In the genomic region with DNA sequence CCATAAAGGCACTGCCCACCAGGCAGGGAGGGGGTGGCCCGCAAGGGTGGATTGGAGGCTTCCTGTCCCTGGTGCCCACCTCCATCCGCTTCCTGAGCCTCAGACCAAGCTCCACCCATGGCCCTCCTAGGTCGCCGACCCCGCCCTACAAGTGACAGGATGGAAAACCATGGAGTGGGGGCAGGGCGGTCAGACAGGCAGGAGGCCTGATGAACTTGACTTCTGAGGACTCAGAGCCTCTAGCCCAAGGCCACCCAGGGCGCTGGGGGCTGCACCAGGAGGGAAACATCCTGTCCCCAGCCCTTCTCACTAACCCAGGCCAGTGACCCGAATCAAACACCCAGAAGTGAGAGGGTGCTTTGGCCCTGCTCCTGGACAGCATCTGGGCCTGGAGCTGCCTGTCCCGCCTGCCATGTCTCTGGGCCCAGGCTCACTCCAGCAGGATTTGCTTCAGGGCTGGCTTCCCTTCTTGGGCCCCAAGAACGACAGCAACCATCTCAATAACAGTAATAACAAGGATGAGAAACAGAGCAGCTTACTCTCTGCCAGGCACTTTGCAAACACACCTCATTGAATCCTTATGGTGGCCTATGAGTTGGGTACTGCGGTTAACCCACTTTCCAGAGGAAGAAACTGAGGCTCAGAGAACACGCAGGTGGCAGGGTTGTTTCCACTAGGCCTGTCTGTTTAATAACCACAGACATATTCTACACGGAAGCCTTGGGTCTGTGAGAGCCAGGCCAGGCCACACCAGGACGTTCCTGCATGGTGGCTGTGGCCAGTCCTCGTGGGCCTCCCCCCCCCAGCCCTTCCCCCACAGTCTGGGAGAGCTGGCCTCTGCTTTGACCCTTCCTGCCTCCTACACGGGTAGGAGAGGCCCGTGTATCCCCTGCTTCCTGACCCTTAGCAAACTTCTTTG, we compare ENCODE assay signal across 1 cellular context.
TF ChIP-seq lines count a peak whose summit lies in the region.

No MANE protein-coding gene starts in this region.

TF ChIP-seq in HepG2, 621 proteins besides CTCF, POLR2A, EP300 and RAD21 (continued from another document and continues in another):
- TF ChIP-seq, protein P1, sequence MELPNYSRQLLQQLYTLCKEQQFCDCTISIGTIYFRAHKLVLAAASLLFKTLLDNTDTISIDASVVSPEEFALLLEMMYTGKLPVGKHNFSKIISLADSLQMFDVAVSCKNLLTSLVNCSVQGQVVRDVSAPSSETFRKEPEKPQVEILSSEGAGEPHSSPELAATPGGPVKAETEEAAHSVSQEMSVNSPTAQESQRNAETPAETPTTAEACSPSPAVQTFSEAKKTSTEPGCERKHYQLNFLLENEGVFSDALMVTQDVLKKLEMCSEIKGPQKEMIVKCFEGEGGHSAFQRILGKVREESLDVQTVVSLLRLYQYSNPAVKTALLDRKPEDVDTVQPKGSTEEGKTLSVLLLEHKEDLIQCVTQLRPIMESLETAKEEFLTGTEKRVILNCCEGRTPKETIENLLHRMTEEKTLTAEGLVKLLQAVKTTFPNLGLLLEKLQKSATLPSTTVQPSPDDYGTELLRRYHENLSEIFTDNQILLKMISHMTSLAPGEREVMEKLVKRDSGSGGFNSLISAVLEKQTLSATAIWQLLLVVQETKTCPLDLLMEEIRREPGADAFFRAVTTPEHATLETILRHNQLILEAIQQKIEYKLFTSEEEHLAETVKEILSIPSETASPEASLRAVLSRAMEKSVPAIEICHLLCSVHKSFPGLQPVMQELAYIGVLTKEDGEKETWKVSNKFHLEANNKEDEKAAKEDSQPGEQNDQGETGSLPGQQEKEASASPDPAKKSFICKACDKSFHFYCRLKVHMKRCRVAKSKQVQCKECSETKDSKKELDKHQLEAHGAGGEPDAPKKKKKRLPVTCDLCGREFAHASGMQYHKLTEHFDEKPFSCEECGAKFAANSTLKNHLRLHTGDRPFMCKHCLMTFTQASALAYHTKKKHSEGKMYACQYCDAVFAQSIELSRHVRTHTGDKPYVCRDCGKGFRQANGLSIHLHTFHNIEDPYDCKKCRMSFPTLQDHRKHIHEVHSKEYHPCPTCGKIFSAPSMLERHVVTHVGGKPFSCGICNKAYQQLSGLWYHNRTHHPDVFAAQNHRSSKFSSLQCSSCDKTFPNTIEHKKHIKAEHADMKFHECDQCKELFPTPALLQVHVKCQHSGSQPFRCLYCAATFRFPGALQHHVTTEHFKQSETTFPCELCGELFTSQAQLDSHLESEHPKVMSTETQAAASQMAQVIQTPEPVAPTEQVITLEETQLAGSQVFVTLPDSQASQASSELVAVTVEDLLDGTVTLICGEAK (IDR thresholded peaks at IDR 0.05), result no peak
- TF ChIP-seq, protein P1 (CRISPR knock-in tag; IDR thresholded peaks at IDR 0.05), result no peak
- TF ChIP-seq KAT7 (CRISPR knock-in tag; IDR thresholded peaks at IDR 0.05; ENCODE audit: borderline replicate concordance), result 0 out of 2 replicates have a peak, but pooled peaks have one; percentile 32
- TF ChIP-seq KAT8 (CRISPR knock-in tag; IDR thresholded peaks at IDR 0.05), result peak; percentile 79
- TF ChIP-seq ZNF550 (CRISPR knock-in tag; IDR thresholded peaks at IDR 0.05; ENCODE audit: borderline replicate concordance), result no peak
- TF ChIP-seq NKX3-1 (CRISPR knock-in tag; IDR thresholded peaks at IDR 0.05), result 0 out of 2 replicates have a peak, but pooled peaks have one; percentile 40
- peak; percentile 66 for TF ChIP-seq NRL (CRISPR knock-in tag; IDR thresholded peaks at IDR 0.05; ENCODE audit: borderline replicate concordance)
- TF ChIP-seq ZNF652 (CRISPR knock-in tag; IDR thresholded peaks at IDR 0.05; ENCODE audit: borderline replicate concordance, low read depth), result peak; percentile 31; the same call in 1 of the 2 replicates
- TF ChIP-seq FOXA1 (IDR thresholded peaks at IDR 0.05), result no peak
- TF ChIP-seq FOXA1 (CRISPR knock-in tag; IDR thresholded peaks at IDR 0.05), result peak; percentile 50
- TF ChIP-seq ZNF264 (CRISPR knock-in tag; IDR thresholded peaks at IDR 0.05), result peak; percentile 28; the same call in 1 of the 2 replicates
- peak; percentile 25; the same call in 1 of the 2 replicates for TF ChIP-seq GFI1 (CRISPR knock-in tag; IDR thresholded peaks at IDR 0.05; ENCODE audit: borderline replicate concordance)
- no peak for TF ChIP-seq ZBTB20 (CRISPR knock-in tag; IDR thresholded peaks at IDR 0.05; ENCODE audit: borderline replicate concordance, low read depth)
- peak; percentile 92 for TF ChIP-seq ETV5 (CRISPR knock-in tag; IDR thresholded peaks at IDR 0.05; ENCODE audit: borderline replicate concordance)
- TF ChIP-seq ZNF292 (CRISPR knock-in tag; IDR thresholded peaks at IDR 0.05; ENCODE audit: borderline replicate concordance, low read depth), result peak; percentile 77
- TF ChIP-seq, protein P2, sequence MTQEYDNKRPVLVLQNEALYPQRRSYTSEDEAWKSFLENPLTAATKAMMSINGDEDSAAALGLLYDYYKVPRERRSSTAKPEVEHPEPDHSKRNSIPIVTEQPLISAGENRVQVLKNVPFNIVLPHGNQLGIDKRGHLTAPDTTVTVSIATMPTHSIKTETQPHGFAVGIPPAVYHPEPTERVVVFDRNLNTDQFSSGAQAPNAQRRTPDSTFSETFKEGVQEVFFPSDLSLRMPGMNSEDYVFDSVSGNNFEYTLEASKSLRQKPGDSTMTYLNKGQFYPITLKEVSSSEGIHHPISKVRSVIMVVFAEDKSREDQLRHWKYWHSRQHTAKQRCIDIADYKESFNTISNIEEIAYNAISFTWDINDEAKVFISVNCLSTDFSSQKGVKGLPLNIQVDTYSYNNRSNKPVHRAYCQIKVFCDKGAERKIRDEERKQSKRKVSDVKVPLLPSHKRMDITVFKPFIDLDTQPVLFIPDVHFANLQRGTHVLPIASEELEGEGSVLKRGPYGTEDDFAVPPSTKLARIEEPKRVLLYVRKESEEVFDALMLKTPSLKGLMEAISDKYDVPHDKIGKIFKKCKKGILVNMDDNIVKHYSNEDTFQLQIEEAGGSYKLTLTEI (CRISPR knock-in tag; conservative IDR thresholded peaks at IDR 0.05), result no peak
- TF ChIP-seq ZNF382 (CRISPR knock-in tag; IDR thresholded peaks at IDR 0.05; ENCODE audit: borderline replicate concordance), result no peak
- TF ChIP-seq, protein P3, sequence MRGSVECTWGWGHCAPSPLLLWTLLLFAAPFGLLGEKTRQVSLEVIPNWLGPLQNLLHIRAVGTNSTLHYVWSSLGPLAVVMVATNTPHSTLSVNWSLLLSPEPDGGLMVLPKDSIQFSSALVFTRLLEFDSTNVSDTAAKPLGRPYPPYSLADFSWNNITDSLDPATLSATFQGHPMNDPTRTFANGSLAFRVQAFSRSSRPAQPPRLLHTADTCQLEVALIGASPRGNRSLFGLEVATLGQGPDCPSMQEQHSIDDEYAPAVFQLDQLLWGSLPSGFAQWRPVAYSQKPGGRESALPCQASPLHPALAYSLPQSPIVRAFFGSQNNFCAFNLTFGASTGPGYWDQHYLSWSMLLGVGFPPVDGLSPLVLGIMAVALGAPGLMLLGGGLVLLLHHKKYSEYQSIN (CRISPR knock-in tag; IDR thresholded peaks at IDR 0.05; ENCODE audit: borderline replicate concordance), result no peak
- TF ChIP-seq, protein P4, sequence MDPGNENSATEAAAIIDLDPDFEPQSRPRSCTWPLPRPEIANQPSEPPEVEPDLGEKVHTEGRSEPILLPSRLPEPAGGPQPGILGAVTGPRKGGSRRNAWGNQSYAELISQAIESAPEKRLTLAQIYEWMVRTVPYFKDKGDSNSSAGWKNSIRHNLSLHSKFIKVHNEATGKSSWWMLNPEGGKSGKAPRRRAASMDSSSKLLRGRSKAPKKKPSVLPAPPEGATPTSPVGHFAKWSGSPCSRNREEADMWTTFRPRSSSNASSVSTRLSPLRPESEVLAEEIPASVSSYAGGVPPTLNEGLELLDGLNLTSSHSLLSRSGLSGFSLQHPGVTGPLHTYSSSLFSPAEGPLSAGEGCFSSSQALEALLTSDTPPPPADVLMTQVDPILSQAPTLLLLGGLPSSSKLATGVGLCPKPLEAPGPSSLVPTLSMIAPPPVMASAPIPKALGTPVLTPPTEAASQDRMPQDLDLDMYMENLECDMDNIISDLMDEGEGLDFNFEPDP (CRISPR knock-in tag; conservative IDR thresholded peaks at IDR 0.05), result 0 out of 2 replicates have a peak, but pooled peaks have one; percentile 72
- peak; percentile 40; the same call in 1 of the 2 replicates for TF ChIP-seq AHR (CRISPR knock-in tag; IDR thresholded peaks at IDR 0.05)
- no peak for TF ChIP-seq ZBTB1 (CRISPR knock-in tag; IDR thresholded peaks at IDR 0.05; ENCODE audit: borderline replicate concordance)
- TF ChIP-seq GABPB1 (CRISPR knock-in tag; IDR thresholded peaks at IDR 0.05), result peak; percentile 66
- no peak for TF ChIP-seq TAF15 (IDR thresholded peaks at IDR 0.05; ENCODE audit: low read depth, low read length, poor library complexity, severe bottlenecking)
- TF ChIP-seq, protein P5, sequence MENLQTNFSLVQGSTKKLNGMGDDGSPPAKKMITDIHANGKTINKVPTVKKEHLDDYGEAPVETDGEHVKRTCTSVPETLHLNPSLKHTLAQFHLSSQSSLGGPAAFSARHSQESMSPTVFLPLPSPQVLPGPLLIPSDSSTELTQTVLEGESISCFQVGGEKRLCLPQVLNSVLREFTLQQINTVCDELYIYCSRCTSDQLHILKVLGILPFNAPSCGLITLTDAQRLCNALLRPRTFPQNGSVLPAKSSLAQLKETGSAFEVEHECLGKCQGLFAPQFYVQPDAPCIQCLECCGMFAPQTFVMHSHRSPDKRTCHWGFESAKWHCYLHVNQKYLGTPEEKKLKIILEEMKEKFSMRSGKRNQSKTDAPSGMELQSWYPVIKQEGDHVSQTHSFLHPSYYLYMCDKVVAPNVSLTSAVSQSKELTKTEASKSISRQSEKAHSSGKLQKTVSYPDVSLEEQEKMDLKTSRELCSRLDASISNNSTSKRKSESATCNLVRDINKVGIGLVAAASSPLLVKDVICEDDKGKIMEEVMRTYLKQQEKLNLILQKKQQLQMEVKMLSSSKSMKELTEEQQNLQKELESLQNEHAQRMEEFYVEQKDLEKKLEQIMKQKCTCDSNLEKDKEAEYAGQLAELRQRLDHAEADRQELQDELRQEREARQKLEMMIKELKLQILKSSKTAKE (CRISPR knock-in tag; IDR thresholded peaks at IDR 0.05; ENCODE audit: borderline replicate concordance), result peak; percentile 99
- TF ChIP-seq, protein P6, sequence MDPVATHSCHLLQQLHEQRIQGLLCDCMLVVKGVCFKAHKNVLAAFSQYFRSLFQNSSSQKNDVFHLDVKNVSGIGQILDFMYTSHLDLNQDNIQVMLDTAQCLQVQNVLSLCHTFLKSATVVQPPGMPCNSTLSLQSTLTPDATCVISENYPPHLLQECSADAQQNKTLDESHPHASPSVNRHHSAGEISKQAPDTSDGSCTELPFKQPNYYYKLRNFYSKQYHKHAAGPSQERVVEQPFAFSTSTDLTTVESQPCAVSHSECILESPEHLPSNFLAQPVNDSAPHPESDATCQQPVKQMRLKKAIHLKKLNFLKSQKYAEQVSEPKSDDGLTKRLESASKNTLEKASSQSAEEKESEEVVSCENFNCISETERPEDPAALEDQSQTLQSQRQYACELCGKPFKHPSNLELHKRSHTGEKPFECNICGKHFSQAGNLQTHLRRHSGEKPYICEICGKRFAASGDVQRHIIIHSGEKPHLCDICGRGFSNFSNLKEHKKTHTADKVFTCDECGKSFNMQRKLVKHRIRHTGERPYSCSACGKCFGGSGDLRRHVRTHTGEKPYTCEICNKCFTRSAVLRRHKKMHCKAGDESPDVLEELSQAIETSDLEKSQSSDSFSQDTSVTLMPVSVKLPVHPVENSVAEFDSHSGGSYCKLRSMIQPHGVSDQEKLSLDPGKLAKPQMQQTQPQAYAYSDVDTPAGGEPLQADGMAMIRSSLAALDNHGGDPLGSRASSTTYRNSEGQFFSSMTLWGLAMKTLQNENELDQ (CRISPR knock-in tag; IDR thresholded peaks at IDR 0.05; ENCODE audit: borderline replicate concordance), result no peak
- no peak for TF ChIP-seq CHCHD3 (CRISPR knock-in tag; IDR thresholded peaks at IDR 0.05)
- no peak for TF ChIP-seq ZFYVE20 (CRISPR knock-in tag; IDR thresholded peaks at IDR 0.05; ENCODE audit: borderline replicate concordance, low read depth)
- TF ChIP-seq PHF8 (CRISPR knock-in tag; IDR thresholded peaks at IDR 0.05), result peak; percentile 42; the same call in 1 of the 2 replicates
- TF ChIP-seq, protein P7, sequence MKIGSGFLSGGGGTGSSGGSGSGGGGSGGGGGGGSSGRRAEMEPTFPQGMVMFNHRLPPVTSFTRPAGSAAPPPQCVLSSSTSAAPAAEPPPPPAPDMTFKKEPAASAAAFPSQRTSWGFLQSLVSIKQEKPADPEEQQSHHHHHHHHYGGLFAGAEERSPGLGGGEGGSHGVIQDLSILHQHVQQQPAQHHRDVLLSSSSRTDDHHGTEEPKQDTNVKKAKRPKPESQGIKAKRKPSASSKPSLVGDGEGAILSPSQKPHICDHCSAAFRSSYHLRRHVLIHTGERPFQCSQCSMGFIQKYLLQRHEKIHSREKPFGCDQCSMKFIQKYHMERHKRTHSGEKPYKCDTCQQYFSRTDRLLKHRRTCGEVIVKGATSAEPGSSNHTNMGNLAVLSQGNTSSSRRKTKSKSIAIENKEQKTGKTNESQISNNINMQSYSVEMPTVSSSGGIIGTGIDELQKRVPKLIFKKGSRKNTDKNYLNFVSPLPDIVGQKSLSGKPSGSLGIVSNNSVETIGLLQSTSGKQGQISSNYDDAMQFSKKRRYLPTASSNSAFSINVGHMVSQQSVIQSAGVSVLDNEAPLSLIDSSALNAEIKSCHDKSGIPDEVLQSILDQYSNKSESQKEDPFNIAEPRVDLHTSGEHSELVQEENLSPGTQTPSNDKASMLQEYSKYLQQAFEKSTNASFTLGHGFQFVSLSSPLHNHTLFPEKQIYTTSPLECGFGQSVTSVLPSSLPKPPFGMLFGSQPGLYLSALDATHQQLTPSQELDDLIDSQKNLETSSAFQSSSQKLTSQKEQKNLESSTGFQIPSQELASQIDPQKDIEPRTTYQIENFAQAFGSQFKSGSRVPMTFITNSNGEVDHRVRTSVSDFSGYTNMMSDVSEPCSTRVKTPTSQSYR (CRISPR knock-in tag; IDR thresholded peaks at IDR 0.05; ENCODE audit: borderline replicate concordance), result peak; percentile 100
- TF ChIP-seq NCOR1 (IDR thresholded peaks at IDR 0.05; ENCODE audit: borderline replicate concordance, low read length), result peak; percentile 48; the same call in 1 of the 2 replicates
- TF ChIP-seq SRF (IDR thresholded peaks at IDR 0.05; ENCODE audit: low read depth, low read length), result no peak
